Comparison of ENCODE assay signal across 1 cellular context in genomic region chr9:130006952-130007351, GRCh38.
TF ChIP-seq lines count a peak whose summit lies in the region.

No MANE protein-coding gene starts in this region.

TF ChIP-seq in K562, 482 proteins besides CTCF, POLR2A, EP300 and RAD21:
- TF ChIP-seq ZNF121 (CRISPR knock-in tag; conservative IDR thresholded peaks at IDR 0.05), result peak; percentile 84
